In genomic region chr15:32918481-32919026, GRCh38 we compare ENCODE assay signal across 16 cellular contexts.
"Had no signal": no experiment of that assay in that cellular context is flagged by ENCODE, and none has a peak within 500 bp of the region (broad histone marks: within the 10 kb centered on the region; RNA-seq: fewer than 3 reads in every experiment).

No MANE protein-coding gene starts in this region.

- H3K9me3 Mint-ChIP-seq: activated T-cell treated with anti-CD3 and anti-CD28 coated beads, Interleukin-2, amount 50 U/mL, for 4 hours; naive thymus-derived CD8-positive, alpha-beta T cell had no signal

- H3K4me3 Mint-ChIP-seq: activated naive CD8-positive, alpha-beta T cell; activated T-cell treated with anti-CD3 and anti-CD28 coated beads, Interleukin-2, amount 50 U/mL, for 4 hours; naive thymus-derived CD8-positive, alpha-beta T cell had no signal

- H3K27ac ChIP-seq: hepatocyte, suprapubic skin had no signal

- H3K27ac Mint-ChIP-seq: activated naive CD8-positive, alpha-beta T cell; naive thymus-derived CD8-positive, alpha-beta T cell had no signal

- DNase-seq: activated CD4-positive, alpha-beta T cell treated with anti-CD3 and anti-CD28 coated beads for 1 hour; activated CD4-positive, alpha-beta T cell treated with anti-CD3 and anti-CD28 coated beads, Interleukin-2, amount 50 U/mL, for 48 hours; activated gamma-delta T cell; activated T-cell treated with anti-CD3 and anti-CD28 coated beads, Interleukin-2, amount 50 U/mL, for 4 hours; anterior cingulate cortex; effector CD4-positive, alpha-beta T cell; naive thymus-derived CD8-positive, alpha-beta T cell; occipital lobe; sigmoid colon; stimulated activated CD4-positive, alpha-beta T cell treated with anti-CD3 and anti-CD28 coated beads, Interleukin-12 subunit alpha, Interleukin-12 subunit beta, amount 100 ng/mL, for 4 hours; stimulated activated naive CD4-positive, alpha-beta T cell treated with Interleukin-2 at 50 U/mL for 16 hours; T-helper 9 cell had no signal

- ATAC-seq: activated T-cell treated with anti-CD3 and anti-CD28 coated beads, Interleukin-2, amount 50 U/mL, for 4 hours; naive thymus-derived CD8-positive, alpha-beta T cell had no signal

- H3K4me3 ChIP-seq: hepatocyte, lung, sigmoid colon, suprapubic skin had no signal

- H3K36me3 Mint-ChIP-seq: activated naive CD8-positive, alpha-beta T cell had no signal
